Comparison of ENCODE assay signal across 31 cellular contexts in genomic region chr15:70433583-70434288, GRCh38.
A peak's percentile ranks its signal among the peaks of the same experiment; 100 is the strongest.
DNase-seq lines count a peak whose midpoint lies in the region; ATAC-seq, FAIRE-seq and TF ChIP-seq lines count a peak whose summit lies in the region.
"Had no signal": no experiment of that assay in that cellular context is flagged by ENCODE, and none has a peak within 500 bp of the region (broad histone marks: within the 10 kb centered on the region; RNA-seq: fewer than 3 reads in every experiment).

No MANE protein-coding gene starts in this region.

- H4K91ac ChIP-seq in H1 (replicated peaks; ENCODE audit: insufficient read length, low read length), result no peak overlapping the region

- no peak overlapping the region for H4K5ac ChIP-seq in H1 (ENCODE audit: insufficient read length, low read depth, low read length)

- TF ChIP-seq CTCF in natural killer cell (IDR thresholded peaks at IDR 0.05) (no peak), H1 (IDR thresholded peaks at IDR 0.05; ENCODE audit: control extremely low read depth in 1 of 3, insufficient read depth in 1 of 3, low read depth in 1 of 3, low read length in 3 of 3) (0 out of 4 replicates have a peak, but pooled peaks of 1 of the 3 experiments have one; percentile 12)

- POLR2A ChIA-PET in H1 (lab: Charles Lee; ENCODE audit: partially characterized antibody), result no interaction called here
- POLR2A ChIA-PET in activated CD4-positive, alpha-beta T cell treated with anti-CD3 and anti-CD28 coated beads, Interleukin-2, amount 10 ng/mL, durations not matched to agents 7 days and 5 days (lab: Charles Lee), result no interaction called here

- no peaks in the 10 kb centered on the region for H3K36me3 ChIP-seq in H1 (ENCODE audit: control insufficient read depth in 2 of 4, insufficient read depth in 4 of 4, low read length in 3 of 4)
- H3K36me3 ChIP-seq: MG63, Peyer's patch, uterus had no signal

- H3K4me2 ChIP-seq in H1 (ENCODE audit: insufficient read depth in 1 of 2, low read depth in 2 of 2, low read length in 2 of 2), result no peak overlapping the region
- H3K4me2 ChIP-seq: A549 had no signal

- no peak overlapping the region for H2AK5ac ChIP-seq in H1 (ENCODE audit: low read depth, low read length)

- H3K14ac ChIP-seq in H1 (ENCODE audit: insufficient read length), result no peak overlapping the region

- no peak for TF ChIP-seq POLR2A in H1 (IDR thresholded peaks at IDR 0.05; ENCODE audit: control extremely low read depth in 1 of 2, low read depth in 2 of 2, low read length in 2 of 2)

- H3K27me3 Mint-ChIP-seq in natural killer cell (ENCODE audit: low read depth in 2 of 2), result peaks cover 12 to 44% of the 10 kb centered on the region in 2 donors
- H3K27me3 Mint-ChIP-seq in natural killer cell treated with Interleukin-12 subunit alpha and Interleukin-12 subunit beta and Interleukin-15 and Interleukin-18, amount 100 ng/mL, for 72 hours, result peaks cover 21 to 22% of the 10 kb centered on the region in 2 donors
- H3K27me3 Mint-ChIP-seq in activated CD4-positive, alpha-beta T cell treated with anti-CD3 and anti-CD28 coated beads, Interleukin-2, amount 10 ng/mL, durations not matched to agents 7 days and 5 days, result peaks cover 3% of the 10 kb centered on the region
- H3K27me3 Mint-ChIP-seq: activated B cell treated with CpG ODN at 0.5 μM for 24 hours, T-cell had no signal

- ATAC-seq in natural killer cell (no peak), GM18861 (IDR thresholded peaks at IDR 0.05; ENCODE audit: unreplicated experiment) (no peak)
- ATAC-seq in natural killer cell treated with Interleukin-12 subunit alpha and Interleukin-12 subunit beta and Interleukin-15 and Interleukin-18, amount 100 ng/mL, for 72 hours, result no peak
- ATAC-seq: A549, psoas muscle, T-cell had no signal

- no peak overlapping the region for H3K23ac ChIP-seq in H1 (ENCODE audit: insufficient read length)

- no peak overlapping the region for H4K8ac ChIP-seq in H1 (ENCODE audit: extremely low read depth, insufficient read depth, low read length)

- no peaks in the 10 kb centered on the region for H3K27me3 ChIP-seq in H1 (replicated peaks in 1 of 4; ENCODE audit: control insufficient read depth in 3 of 4, extremely low read depth in 1 of 4, insufficient read depth in 3 of 4, low read length in 3 of 4)
- H3K27me3 ChIP-seq: Peyer's patch, testis, uterus had no signal

- no peak overlapping the region for H3K9ac ChIP-seq in H1 (replicated peaks in 1 of 4; ENCODE audit: extremely low read depth in 1 of 4, low read depth in 3 of 4, low read length in 3 of 4)

- no peak overlapping the region for H3K27ac Mint-ChIP-seq in natural killer cell
- H3K27ac Mint-ChIP-seq in natural killer cell treated with Interleukin-12 subunit alpha and Interleukin-12 subunit beta and Interleukin-15 and Interleukin-18, amount 100 ng/mL, for 72 hours, result no peak overlapping the region
- H3K27ac Mint-ChIP-seq in activated CD4-positive, alpha-beta T cell treated with anti-CD3 and anti-CD28 coated beads, Interleukin-2, amount 10 ng/mL, durations not matched to agents 7 days and 5 days, result no peak overlapping the region
- H3K27ac Mint-ChIP-seq: activated B cell treated with CpG ODN at 0.5 μM for 24 hours, T-cell had no signal

- no peak for TF ChIP-seq EP300 in H1 (IDR thresholded peaks at IDR 0.05; ENCODE audit: borderline replicate concordance in 1 of 2, low read depth in 2 of 2, low read length in 2 of 2)

- 85% methylated on average over 18 of the region's 18 CpGs; no CpG with 5 or more reads in 1 of the 2 experiments for WGBS in H1 (ENCODE audit: extremely low coverage in 1 of 2, insufficient coverage in 1 of 2, insufficient read length in 1 of 2, insufficient replicate concordance in 2 of 2, low coverage in 1 of 2, low lambda C conversion rate in 2 of 2, missing lambda C conversion rate in 1 of 2), 2 experiments

- no peak overlapping the region for H2BK120ac ChIP-seq in H1 (replicated peaks; ENCODE audit: low read depth, low read length)

- no peak overlapping the region for H2BK15ac ChIP-seq in H1 (ENCODE audit: low read length)

- H3K4me3 ChIP-seq in H1 (ENCODE audit: extremely low read depth in 1 of 4, insufficient read depth in 2 of 4, low read depth in 3 of 4, low read length in 4 of 4), result no peak overlapping the region
- H3K4me3 ChIP-seq: A549, dorsolateral prefrontal cortex, lung, MG63, Peyer's patch, psoas muscle, testis, uterus had no signal

- H3K4me3 Mint-ChIP-seq in natural killer cell, result no peak overlapping the region
- no peak overlapping the region for H3K4me3 Mint-ChIP-seq in natural killer cell treated with Interleukin-12 subunit alpha and Interleukin-12 subunit beta and Interleukin-15 and Interleukin-18, amount 100 ng/mL, for 72 hours
- H3K4me3 Mint-ChIP-seq in activated CD4-positive, alpha-beta T cell treated with anti-CD3 and anti-CD28 coated beads, Interleukin-2, amount 10 ng/mL, durations not matched to agents 7 days and 5 days, result no peak overlapping the region
- H3K4me3 Mint-ChIP-seq: activated B cell treated with CpG ODN at 0.5 μM for 24 hours; CD8-positive, alpha-beta memory T cell had no signal

- H2AFZ ChIP-seq in H1 (ENCODE audit: low read length), result no peak overlapping the region

- H4K20me1 ChIP-seq in H1 (replicated peaks in 1 of 2; ENCODE audit: control insufficient read depth in 1 of 2, insufficient read depth in 2 of 2, low read length in 2 of 2), result no peaks in the 10 kb centered on the region

- H3K23me2 ChIP-seq in H1 (ENCODE audit: low read depth, low read length), result no peaks in the 10 kb centered on the region

- H3K27ac ChIP-seq in H1 (ENCODE audit: low read depth, low read length), result no peak overlapping the region
- H3K27ac ChIP-seq: dorsolateral prefrontal cortex, psoas muscle, testis, uterus had no signal

- H2BK20ac ChIP-seq in H1 (ENCODE audit: low read length), result no peak overlapping the region

- CTCF ChIA-PET in H1 (lab: Charles Lee; ENCODE audit: partially characterized antibody), result interaction anchor here (0.7 to 1.8 kb wide), 7 partner anchors 11 to 72 kb away, joined by 3 to 4 read pairs (median 3); no protein-coding TSS in a partner anchor
- CTCF ChIA-PET in activated CD4-positive, alpha-beta T cell treated with anti-CD3 and anti-CD28 coated beads, Interleukin-2, amount 10 ng/mL, durations not matched to agents 7 days and 5 days (lab: Charles Lee), result interaction anchor here (1.2 to 1.6 kb wide), 2 partner anchors 11 to 13 kb away, joined by 3 to 5 read pairs; no protein-coding TSS in a partner anchor

- H3K4me1 Mint-ChIP-seq in natural killer cell, result peaks cover 0 to 5% of the 10 kb centered on the region in 2 donors
- H3K4me1 Mint-ChIP-seq in natural killer cell treated with Interleukin-12 subunit alpha and Interleukin-12 subunit beta and Interleukin-15 and Interleukin-18, amount 100 ng/mL, for 72 hours (ENCODE audit: low read depth in 2 of 2), result peaks cover 7 to 11% of the 10 kb centered on the region in 2 donors
- H3K4me1 Mint-ChIP-seq in activated CD4-positive, alpha-beta T cell treated with anti-CD3 and anti-CD28 coated beads, Interleukin-2, amount 10 ng/mL, durations not matched to agents 7 days and 5 days, result peaks cover 24% of the 10 kb centered on the region

- no peaks in the 10 kb centered on the region for H3K9me3 ChIP-seq in H1 (ENCODE audit: insufficient read depth in 2 of 2, low read depth in 1 of 2, low read length in 1 of 2)
- H3K9me3 ChIP-seq: MG63, Peyer's patch, psoas muscle, testis, uterus had no signal

- intact Hi-C loops in natural killer cell (cut with micrococcal nuclease), result no loop called here

- H2BK5ac ChIP-seq in H1 (ENCODE audit: low read depth, low read length), result no peak overlapping the region

- peak; percentile 28 to 43 for TF ChIP-seq RAD21 in H1 (IDR thresholded peaks at IDR 0.05 in 1 of 2, conservative IDR thresholded peaks at IDR 0.05 in 1 of 2; ENCODE audit: low read depth in 2 of 2, low read length in 2 of 2)

- H3K9me3 Mint-ChIP-seq in natural killer cell, result no peaks in the 10 kb centered on the region
- H3K9me3 Mint-ChIP-seq in natural killer cell treated with Interleukin-12 subunit alpha and Interleukin-12 subunit beta and Interleukin-15 and Interleukin-18, amount 100 ng/mL, for 72 hours, result no peaks in the 10 kb centered on the region
- H3K9me3 Mint-ChIP-seq in activated CD4-positive, alpha-beta T cell treated with anti-CD3 and anti-CD28 coated beads, Interleukin-2, amount 10 ng/mL, durations not matched to agents 7 days and 5 days, result peaks cover 8% of the 10 kb centered on the region
- H3K9me3 Mint-ChIP-seq: activated B cell treated with CpG ODN at 0.5 μM for 24 hours had no signal

- 0 out of 2 replicates have a peak overlapping the region, but pooled peaks have one; percentile 63 for H3K18ac ChIP-seq in H1 (ENCODE audit: extremely low read depth, low read length)

- H3K4me1 ChIP-seq in H1 (replicated peaks in 1 of 4; ENCODE audit: control insufficient read depth in 3 of 4, insufficient read depth in 4 of 4, low read length in 3 of 4), result peaks cover 0 to 8% (median 4%) of the 10 kb centered on the region in 4 experiments; a peak in 2 of 7 replicates
- H3K4me1 ChIP-seq: psoas muscle, testis, uterus had no signal

- DNase-seq in natural killer cell, result peak; percentile 5
- no peak for DNase-seq in natural killer cell treated with Interleukin-12 subunit alpha and Interleukin-12 subunit beta and Interleukin-15 and Interleukin-18, amount 100 ng/mL, for 72 hours (ENCODE audit: low spot score)
- DNase-seq in H1 (ENCODE audit: low read depth in 1 of 2, low spot score in 2 of 2), result no peak
- DNase-seq in mucosa of gallbladder (ENCODE audit: low spot score), result peak; percentile 34
- no peak for DNase-seq in activated CD4-positive, alpha-beta T cell treated with anti-CD3 and anti-CD28 coated beads, Interleukin-2, amount 10 ng/mL, durations not matched to agents 7 days and 5 days
- DNase-seq in T-helper 2 cell, result no peak
- DNase-seq in NCI-H2029 (lab: John Stamatoyannopoulos, UW), result no peak
- DNase-seq: activated B cell treated with CpG ODN at 0.5 μM for 24 hours; activated CD4-positive, alpha-beta T cell treated with anti-CD3 and anti-CD28 coated beads, Interleukin-2, amount 50 U/mL, for 4 hours; activated naive CD4-positive, alpha-beta T cell treated with Interleukin-2 at 50 U/mL for 16 hours; AML-193; CD8-positive, alpha-beta memory T cell; dorsolateral prefrontal cortex; MG63; NCI-H1436; NCI-H510A; NK-92 treated with Interleukin-12 subunit alpha and Interleukin-12 subunit beta, amount 100 ng/mL, for 24 hours; nucleus accumbens; psoas muscle; SIG-M5; stimulated activated naive CD4-positive, alpha-beta T cell treated with Interleukin-2 at 50 U/mL for 16 hours; T-cell; testis; uterus had no signal

- no peaks in the 10 kb centered on the region for H3K79me1 ChIP-seq in H1 (ENCODE audit: low read depth, low read length)

- no peak overlapping the region for H3K56ac ChIP-seq in H1 (replicated peaks; ENCODE audit: insufficient read length, low read depth, low read length)

- H3K79me2 ChIP-seq in H1 (ENCODE audit: control insufficient read depth in 1 of 2, insufficient read depth in 2 of 2, low read length in 2 of 2), result no peaks in the 10 kb centered on the region

- no peak for FAIRE-seq in H1 (lab: Jason Lieb, UNC)
- FAIRE-seq: A549, GM12892, islet of Langerhans had no signal

- no peak overlapping the region for H2BK12ac ChIP-seq in H1 (ENCODE audit: low read depth, low read length)

- H3K36me3 Mint-ChIP-seq in natural killer cell, result no peaks in the 10 kb centered on the region
- H3K36me3 Mint-ChIP-seq in natural killer cell treated with Interleukin-12 subunit alpha and Interleukin-12 subunit beta and Interleukin-15 and Interleukin-18, amount 100 ng/mL, for 72 hours, result no peaks in the 10 kb centered on the region
- peaks cover 6% of the 10 kb centered on the region for H3K36me3 Mint-ChIP-seq in activated CD4-positive, alpha-beta T cell treated with anti-CD3 and anti-CD28 coated beads, Interleukin-2, amount 10 ng/mL, durations not matched to agents 7 days and 5 days (ENCODE audit: low read depth)
- H3K36me3 Mint-ChIP-seq: brain, T-cell had no signal

- H3K4ac ChIP-seq in H1 (replicated peaks; ENCODE audit: insufficient read length, low read depth, low read length), result no peak overlapping the region

Comparison
In these comparisons a context has a peak if more than half of its experiments do, and no peak if none do; other contexts are left out.
1. DNase-seq: peak in natural killer cell (single experiment) and mucosa of gallbladder (single experiment); none in natural killer cell treated with Interleukin-12 subunit alpha and Interleukin-12 subunit beta and Interleukin-15 and Interleukin-18, amount 100 ng/mL, for 72 hours (single experiment), H1 (0 of 2), activated CD4-positive, alpha-beta T cell treated with anti-CD3 and anti-CD28 coated beads, Interleukin-2, amount 10 ng/mL, durations not matched to agents 7 days and 5 days (single experiment), T-helper 2 cell (0 of 5) and NCI-H2029 (single experiment).